In genomic region chr21:45018131-45019075, GRCh38 we compare ENCODE assay signal across 9 cellular contexts. TPM values are rescaled to one million over a fixed set of nuclear protein-coding genes. Genes with fewer than 3 reads are reported as not detected.
A peak's percentile ranks its signal among the peaks of the same experiment; 100 is the strongest.
DNase-seq lines count a peak whose midpoint lies in the region; ATAC-seq and TF ChIP-seq lines count a peak whose summit lies in the region.
"Had no signal": no experiment of that assay in that cellular context is flagged by ENCODE, and none has a peak within 500 bp of the region (broad histone marks: within the 10 kb centered on the region; RNA-seq: fewer than 3 reads in every experiment).

No MANE protein-coding gene starts in this region.

- H3K4me3 ChIP-seq in NT2/D1 (ENCODE audit: insufficient read length, low read depth) (peak overlapping the region; percentile 13), endodermal cell (ENCODE audit: low read length) (no peak overlapping the region)

- H3K27me3 Mint-ChIP-seq in endodermal cell (ENCODE audit: insufficient read depth) (peaks cover 43% of the 10 kb centered on the region), natural killer cell (ENCODE audit: low read depth in 2 of 2) (peaks cover 24 to 33% of the 10 kb centered on the region in 2 donors)

- 22 to 43% methylated on average over 16 to 66 of the region's 101 CpGs for WGBS in endodermal cell (ENCODE audit: insufficient coverage in 1 of 2, insufficient read length in 1 of 2), 2 experiments

- H3K4me1 Mint-ChIP-seq in endodermal cell (peaks cover 2% of the 10 kb centered on the region), natural killer cell (peaks cover 7 to 8% of the 10 kb centered on the region in 2 donors)

- peak overlapping the region; percentile 51 for H3K4me3 Mint-ChIP-seq in endodermal cell
- H3K4me3 Mint-ChIP-seq in natural killer cell, result peak overlapping the region; percentile 82

- H3K9ac ChIP-seq in NT2/D1 (ENCODE audit: insufficient read length, low read depth) (no peak overlapping the region), endodermal cell (ENCODE audit: extremely low read depth, low read length, poor library complexity, severe bottlenecking) (no peak overlapping the region)

- H3K4me1 ChIP-seq in NT2/D1 (ENCODE audit: insufficient read depth, insufficient read length), result peaks cover 22% of the 10 kb centered on the region
- H3K4me1 ChIP-seq in endodermal cell (ENCODE audit: control insufficient read depth, insufficient read depth, low read length), result no peaks in the 10 kb centered on the region

- in situ Hi-C loops in GM13977 (cut with MboI; ENCODE audit: low pct_unique_long_range_greater_than_20kb, low sequenced_read_pairs, unreplicated experiment), result no loop called here

- H3K27ac ChIP-seq in endodermal cell (ENCODE audit: low read depth, low read length), result no peak overlapping the region
- H3K27ac ChIP-seq: WERI-Rb-1 had no signal

- TF ChIP-seq CTCF in endodermal cell (conservative IDR thresholded peaks at IDR 0.05) (no peak), natural killer cell (IDR thresholded peaks at IDR 0.05) (no peak), GM13977 (IDR thresholded peaks at IDR 0.05; ENCODE audit: extremely low read depth, insufficient read depth, missing control alignments) (no peak)

- H3K9me3 ChIP-seq in NT2/D1 (ENCODE audit: insufficient read depth, low read length) (peaks cover 1% of the 10 kb centered on the region; the same call in 1 of the 2 replicates), endodermal cell (ENCODE audit: control insufficient read depth, low read length) (peaks cover 4% of the 10 kb centered on the region)

- DNase-seq in AG08396 (ENCODE audit: low spot score) (peak; percentile 58), NT2/D1 (ENCODE audit: low read depth, low spot score) (no peak), endodermal cell (no peak), natural killer cell (no peak), SHP77 treated with DMSO at 0.1 percent for 48 hours (lab: John Stamatoyannopoulos, UW) (no peak), HPDE6-E6E7 (ENCODE audit: extremely low spot score) (no peak), NCI-H1105 (lab: John Stamatoyannopoulos, UW) (no peak), GM13977 (ENCODE audit: low spot score) (no peak)
- DNase-seq: WERI-Rb-1 had no signal

- H3K27me3 ChIP-seq in NT2/D1 (ENCODE audit: insufficient read depth, insufficient read length) (peaks cover 10% of the 10 kb centered on the region), endodermal cell (ENCODE audit: control insufficient read depth, insufficient read depth, low read length, poor library complexity, severe bottlenecking) (peaks cover 40% of the 10 kb centered on the region)

- ATAC-seq in natural killer cell, result peak in 2 of 3 donors; percentile 24 to 35

- no peak overlapping the region for H3K27ac Mint-ChIP-seq in endodermal cell
- no peak overlapping the region for H3K27ac Mint-ChIP-seq in natural killer cell

- intact Hi-C loops in natural killer cell (cut with micrococcal nuclease), result no loop called here

- H3K36me3 ChIP-seq in NT2/D1 (ENCODE audit: insufficient read depth, insufficient read length, low read length) (no peaks in the 10 kb centered on the region), endodermal cell (ENCODE audit: control insufficient read depth, insufficient read depth, low read length) (no peaks in the 10 kb centered on the region)
- H3K36me3 ChIP-seq: WERI-Rb-1 had no signal

- H3K9me3 Mint-ChIP-seq in endodermal cell (peaks cover 9% of the 10 kb centered on the region), natural killer cell (peaks cover 0 to under 1% of the 10 kb centered on the region in 2 donors)

- no peaks in the 10 kb centered on the region for H3K36me3 Mint-ChIP-seq in endodermal cell (ENCODE audit: low read depth)
- no peaks in the 10 kb centered on the region for H3K36me3 Mint-ChIP-seq in natural killer cell

RNA-seq across cellular contexts. Expression of gene ADARB1, which starts 56.0 kb away (rescaled TPM):
- total RNA-seq in endodermal cell, result 10 to 100 TPM; 11.5 to 20.1 TPM
- 8.1 TPM for polyA plus RNA-seq in endodermal cell (2013, experiment 1 of 2)
- polyA plus RNA-seq in endodermal cell (2013, experiment 2 of 2), result 9.4 TPM
- 10 to 100 TPM; 20.7 to 28.0 (median 26.6) TPM for total RNA-seq in natural killer cell
